In the genomic region with DNA sequence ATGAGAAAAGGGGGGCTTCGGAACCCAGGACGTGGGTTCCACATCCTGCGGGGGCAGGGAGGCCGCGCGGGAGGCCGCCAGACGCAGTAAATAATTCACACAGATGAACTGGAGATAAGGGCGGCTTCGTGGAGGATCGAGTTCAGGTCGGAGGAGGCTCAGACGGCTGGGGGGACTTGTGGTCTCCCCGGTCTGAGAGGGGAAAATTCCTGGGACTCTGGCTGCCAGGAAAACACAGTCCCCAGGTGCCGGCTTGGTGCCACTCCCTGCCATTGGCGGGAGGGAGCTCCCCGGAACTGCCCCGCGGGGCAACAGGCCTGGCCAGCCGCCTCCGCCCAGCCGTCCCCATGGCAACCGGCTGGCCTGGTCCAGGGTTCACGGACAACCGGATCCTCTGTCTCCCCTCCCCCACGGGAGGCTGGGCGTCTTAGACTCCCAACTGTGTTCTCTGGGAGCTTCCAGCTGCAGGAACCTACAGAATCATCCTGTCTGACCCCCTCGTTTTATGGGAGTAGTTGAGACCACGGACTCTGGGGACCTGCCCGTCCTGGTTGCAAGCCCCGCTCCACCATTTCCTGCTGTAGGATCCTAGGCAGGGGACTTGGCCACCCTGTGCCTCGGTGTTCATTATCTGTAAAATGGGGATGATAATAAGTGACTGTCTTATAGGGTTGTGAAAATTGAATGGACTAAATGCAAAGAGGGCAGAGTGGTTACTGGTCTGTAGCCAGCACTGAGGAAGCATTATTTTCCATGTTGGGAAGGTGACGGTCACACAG, we compare ENCODE assay signal across 11 cellular contexts. TPM values are rescaled to one million over a fixed set of nuclear protein-coding genes. Genes with fewer than 3 reads are reported as not detected.
DNase-seq lines count a peak whose midpoint lies in the region; FAIRE-seq and TF ChIP-seq lines count a peak whose summit lies in the region.
"Had no signal": no experiment of that assay in that cellular context is flagged by ENCODE, and none has a peak within 500 bp of the region (broad histone marks: within the 10 kb centered on the region; RNA-seq: fewer than 3 reads in every experiment).

No MANE protein-coding gene starts in this region.

- FAIRE-seq in H1 (lab: Jason Lieb, UNC), result no peak

- peaks cover 5% of the 10 kb centered on the region; the same call in 1 of the 2 replicates for H3K23me2 ChIP-seq in H1 (ENCODE audit: low read depth, low read length)

- 0 out of 3 replicates have a peak, but pooled peaks of 1 of the 2 experiments have one; percentile 12 for TF ChIP-seq EP300 in H1 (IDR thresholded peaks at IDR 0.05; ENCODE audit: borderline replicate concordance in 1 of 2, low read depth in 2 of 2, low read length in 2 of 2)

- H2BK15ac ChIP-seq in H1 (ENCODE audit: low read length), result no peak overlapping the region

- DNase-seq in C1 segment of cervical spinal cord (lab: John Stamatoyannopoulos, UW) (peak in 10 of 14 donors; percentile 14 to 73 (median 41)), MG63 (peak; percentile 21), H1 (ENCODE audit: low read depth in 1 of 2, low spot score in 2 of 2) (peak in 1 of 2 experiments; percentile 80), mesothelial cell of epicardium (ENCODE audit: low spot score in 2 of 2, unreplicated experiment in 2 of 2) (no peak), CD1c-positive myeloid dendritic cell (ENCODE audit: extremely low spot score) (no peak), cerebellar nuclear complex (lab: John Stamatoyannopoulos, UW) (no peak), NAMALWA (ENCODE audit: low spot score) (no peak), A673 (ENCODE audit: low spot score) (no peak)
- DNase-seq: KG1 had no signal

- no peaks in the 10 kb centered on the region for H3K79me1 ChIP-seq in H1 (ENCODE audit: low read depth, low read length)

- no peak overlapping the region for H2AFZ ChIP-seq in H1 (ENCODE audit: low read length)

- BruUV-seq in A673 (replicated peaks; lab: Mats Ljungman, UMichigan), result no TSS peak

- H3K18ac ChIP-seq in H1 (ENCODE audit: extremely low read depth, low read length), result no peak overlapping the region; the same call in 1 of the 2 replicates

- peak overlapping the region; percentile 59 for H3K27ac Mint-ChIP-seq in mesothelial cell of epicardium
- H3K27ac Mint-ChIP-seq: memory B cell; T-helper 1 cell treated with Interleukin-12 subunit alpha and Interleukin-12 subunit beta and Interleukin-4 antibody, amounts not matched to agents 30 μg/mL and 1 μg/mL, for 36 hours had no signal

- H3K4me2 ChIP-seq in H1 (ENCODE audit: insufficient read depth in 1 of 2, low read depth in 2 of 2, low read length in 2 of 2), result peak overlapping the region; percentile 60

- CTCF ChIA-PET in H1 (lab: Charles Lee; ENCODE audit: partially characterized antibody), result no interaction called here
- CTCF ChIA-PET in A673 (lab: Charles Lee), result no interaction called here

- H3K27me3 ChIP-seq in MG63, result no peaks in the 10 kb centered on the region
- H3K27me3 ChIP-seq in H1 (replicated peaks in 1 of 4; ENCODE audit: control insufficient read depth in 3 of 4, extremely low read depth in 1 of 4, insufficient read depth in 3 of 4, low read length in 3 of 4), result peaks cover 0 to 14% (median 8%) of the 10 kb centered on the region in 4 experiments; a peak in 5 of 7 replicates
- H3K27me3 ChIP-seq in A673 (replicated peaks; ENCODE audit: insufficient read depth, low read depth, low read length, poor library complexity), result peaks cover 74% of the 10 kb centered on the region

- no peak for TF ChIP-seq RAD21 in H1 (IDR thresholded peaks at IDR 0.05 in 1 of 2, conservative IDR thresholded peaks at IDR 0.05 in 1 of 2; ENCODE audit: low read depth in 2 of 2, low read length in 2 of 2)

- TF ChIP-seq CTCF in H1 (IDR thresholded peaks at IDR 0.05; ENCODE audit: control extremely low read depth in 1 of 3, insufficient read depth in 1 of 3, low read depth in 1 of 3, low read length in 3 of 3), result no peak
- TF ChIP-seq CTCF in mesothelial cell of epicardium (IDR thresholded peaks at IDR 0.05; ENCODE audit: unreplicated experiment), result no peak
- no peak for TF ChIP-seq CTCF in A673 (conservative IDR thresholded peaks at IDR 0.05; ENCODE audit: low read depth, low read length)

- no peak overlapping the region for H3K56ac ChIP-seq in H1 (replicated peaks; ENCODE audit: insufficient read length, low read depth, low read length)

- intact Hi-C loops in A673 (cut with micrococcal nuclease; ENCODE audit: unreplicated experiment), result no loop called here

- H3K4ac ChIP-seq in H1 (replicated peaks; ENCODE audit: insufficient read length, low read depth, low read length), result no peak overlapping the region

- H2BK12ac ChIP-seq in H1 (ENCODE audit: low read depth, low read length), result no peak overlapping the region

- H3K4me3 Mint-ChIP-seq in mesothelial cell of epicardium, result peak overlapping the region; percentile 17
- H3K4me3 Mint-ChIP-seq: memory B cell; T-helper 1 cell treated with Interleukin-12 subunit alpha and Interleukin-12 subunit beta and Interleukin-4 antibody, amounts not matched to agents 30 μg/mL and 1 μg/mL, for 36 hours had no signal

- H4K8ac ChIP-seq in H1 (ENCODE audit: extremely low read depth, insufficient read depth, low read length), result peak overlapping the region; percentile 7

- H3K36me3 Mint-ChIP-seq in mesothelial cell of epicardium, result no peaks in the 10 kb centered on the region
- H3K36me3 Mint-ChIP-seq: memory B cell had no signal

- H4K91ac ChIP-seq in H1 (replicated peaks; ENCODE audit: insufficient read length, low read length), result peak overlapping the region; percentile 26

- no peak for TF ChIP-seq POLR2A in H1 (IDR thresholded peaks at IDR 0.05; ENCODE audit: control extremely low read depth in 1 of 2, low read depth in 2 of 2, low read length in 2 of 2)

- no peaks in the 10 kb centered on the region for H3K9me3 ChIP-seq in MG63
- H3K9me3 ChIP-seq in H1 (ENCODE audit: insufficient read depth in 2 of 2, low read depth in 1 of 2, low read length in 1 of 2), result no peaks in the 10 kb centered on the region
- H3K9me3 ChIP-seq in A673 (ENCODE audit: low read depth, low read length, poor library complexity, severe bottlenecking), result no peaks in the 10 kb centered on the region

- no peak overlapping the region; the same call in 1 of the 2 replicates for H2BK5ac ChIP-seq in H1 (ENCODE audit: low read depth, low read length)

- no peak overlapping the region for H2BK20ac ChIP-seq in H1 (ENCODE audit: low read length)

- no peak overlapping the region for H2BK120ac ChIP-seq in H1 (replicated peaks; ENCODE audit: low read depth, low read length)

- H2AK5ac ChIP-seq in H1 (ENCODE audit: low read depth, low read length), result no peak overlapping the region

- no peak overlapping the region for H3K9ac ChIP-seq in H1 (replicated peaks in 1 of 4; ENCODE audit: extremely low read depth in 1 of 4, low read depth in 3 of 4, low read length in 3 of 4)

- H3K4me3 ChIP-seq in MG63 (no peak overlapping the region), H1 (ENCODE audit: extremely low read depth in 1 of 4, insufficient read depth in 2 of 4, low read depth in 3 of 4, low read length in 4 of 4) (peak overlapping the region in 2 of 4 experiments; percentile 2 to 50; a peak in 4 of 8 replicates), A673 (ENCODE audit: low read depth, low read length, poor library complexity, severe bottlenecking) (no peak overlapping the region)

- no peaks in the 10 kb centered on the region for H3K9me3 Mint-ChIP-seq in mesothelial cell of epicardium
- H3K9me3 Mint-ChIP-seq: memory B cell; T-helper 1 cell treated with Interleukin-12 subunit alpha and Interleukin-12 subunit beta and Interleukin-4 antibody, amounts not matched to agents 30 μg/mL and 1 μg/mL, for 36 hours had no signal

- H3K36me3 ChIP-seq in MG63 (no peaks in the 10 kb centered on the region), H1 (ENCODE audit: control insufficient read depth in 2 of 4, insufficient read depth in 4 of 4, low read length in 3 of 4) (no peaks in the 10 kb centered on the region), A673 (ENCODE audit: insufficient read depth, low read length, poor library complexity, severe bottlenecking) (no peaks in the 10 kb centered on the region)

- WGBS in H1 (ENCODE audit: extremely low coverage in 1 of 2, insufficient coverage in 1 of 2, insufficient read length in 1 of 2, insufficient replicate concordance in 2 of 2, low coverage in 1 of 2, low lambda C conversion rate in 2 of 2, missing lambda C conversion rate in 1 of 2), 2 experiments, result 20% methylated on average over 33 of the region's 33 CpGs; no CpG with 5 or more reads in 1 of the 2 experiments

- no peak overlapping the region for H4K5ac ChIP-seq in H1 (ENCODE audit: insufficient read length, low read depth, low read length)

- no peak overlapping the region for H3K14ac ChIP-seq in H1 (ENCODE audit: insufficient read length)

- peaks cover 43% of the 10 kb centered on the region for H3K4me1 Mint-ChIP-seq in mesothelial cell of epicardium

- POLR2A ChIA-PET in H1 (lab: Charles Lee; ENCODE audit: partially characterized antibody) (interaction anchor here (1.0 to 1.6 kb wide), 2 partner anchors 8 to 9 kb away, joined by 4 to 6 read pairs; no protein-coding TSS in a partner anchor), A673 (lab: Charles Lee; ENCODE audit: low non-redundant PET) (no interaction called here)

- H3K27ac ChIP-seq in H1 (ENCODE audit: low read depth, low read length) (no peak overlapping the region), A673 (ENCODE audit: low read depth, low read length, poor library complexity, severe bottlenecking) (no peak overlapping the region)

- no peaks in the 10 kb centered on the region for H3K79me2 ChIP-seq in H1 (ENCODE audit: control insufficient read depth in 1 of 2, insufficient read depth in 2 of 2, low read length in 2 of 2)

- H3K23ac ChIP-seq in H1 (ENCODE audit: insufficient read length), result no peak overlapping the region

- peaks cover 0 to 1% of the 10 kb centered on the region in 2 experiments for H4K20me1 ChIP-seq in H1 (replicated peaks in 1 of 2; ENCODE audit: control insufficient read depth in 1 of 2, insufficient read depth in 2 of 2, low read length in 2 of 2)

- H3K4me1 ChIP-seq in H1 (replicated peaks in 1 of 4; ENCODE audit: control insufficient read depth in 3 of 4, insufficient read depth in 4 of 4, low read length in 3 of 4), result peaks cover 8 to 22% (median 12%) of the 10 kb centered on the region in 4 experiments; a peak in 6 of 7 replicates
- no peaks in the 10 kb centered on the region for H3K4me1 ChIP-seq in A673 (ENCODE audit: insufficient read depth, low read length, poor library complexity, severe bottlenecking)

- H3K27me3 Mint-ChIP-seq in mesothelial cell of epicardium (ENCODE audit: low read depth), result peaks cover 2% of the 10 kb centered on the region

RNA-seq across cellular contexts. Expression of gene CAMK2N1, which starts 9.6 kb away (rescaled TPM):
- total RNA-seq in MG63 (2014; rRNA removed; shearing (Covaris generic); ENCODE audit: low replicate concordance), result 20.5 and 31.6 TPM in 2 replicates
- 5.6 and 7.4 TPM in 2 replicates for total RNA-seq in H1 (2021; fragmentation: NEBNext Ultra II Directional; extraction: Animal tissue kit (Norgen Biotek cat#: 25700))
- 1.8 and 2.3 TPM in 2 replicates for polyA plus RNA-seq in H1 (2011; rRNA removed)
- 2.2 TPM for polyA plus RNA-seq in H1 (2011; cell fraction: cytosol; rRNA removed)
- polyA plus RNA-seq in H1 (2011; cell fraction: nucleus; rRNA removed), result 2.4 TPM
- polyA plus RNA-seq in H1 (2012, experiment 1 of 2), result 4.4 to 6.6 TPM (median 4.5 TPM) in 4 replicates
- 3.6 TPM for polyA plus RNA-seq in H1 (2012, experiment 2 of 2)
- 8.6 TPM for polyA plus RNA-seq in H1 (2013, experiment 1 of 2)
- 8.6 TPM for polyA plus RNA-seq in H1 (2013, experiment 2 of 2)
- polyA minus RNA-seq in H1 (2011; rRNA and poly(A)+ RNA removed), result 0.34 and 0.41 TPM in 2 replicates
- polyA minus RNA-seq in H1 (2011; cell fraction: cytosol; rRNA and poly(A)+ RNA removed), result 2.3 TPM
- polyA minus RNA-seq in H1 (2011; cell fraction: nucleus; rRNA and poly(A)+ RNA removed), result 1.4 TPM
- 25.9 to 29.1 TPM (median 28.5 TPM) in 3 replicates for total RNA-seq in mesothelial cell of epicardium
- total RNA-seq in A673 (2021), result 0.41 and 0.50 TPM in 2 replicates

RNA-seq across cellular contexts. Expression of gene MUL1, which starts 31.5 kb away (rescaled TPM):
- total RNA-seq in MG63 (2014; rRNA removed; shearing (Covaris generic); ENCODE audit: low replicate concordance), result 12.1 and 14.3 TPM in 2 replicates
- 16.4 and 16.9 TPM in 2 replicates for total RNA-seq in H1 (2021; fragmentation: NEBNext Ultra II Directional; extraction: Animal tissue kit (Norgen Biotek cat#: 25700))
- polyA plus RNA-seq in H1 (2011; rRNA removed), result 20.5 and 20.8 TPM in 2 replicates
- polyA plus RNA-seq in H1 (2011; cell fraction: cytosol; rRNA removed), result 17.4 TPM
- 20.6 TPM for polyA plus RNA-seq in H1 (2011; cell fraction: nucleus; rRNA removed)
- polyA plus RNA-seq in H1 (2012, experiment 1 of 2), result 12.0 to 19.7 TPM (median 17.1 TPM) in 4 replicates
- polyA plus RNA-seq in H1 (2012, experiment 2 of 2), result 22.2 TPM
- polyA plus RNA-seq in H1 (2013, experiment 1 of 2), result 17.9 TPM
- 20.4 TPM for polyA plus RNA-seq in H1 (2013, experiment 2 of 2)
- 21.6 and 22.8 TPM in 2 replicates for polyA minus RNA-seq in H1 (2011; rRNA and poly(A)+ RNA removed)
- 10.4 TPM for polyA minus RNA-seq in H1 (2011; cell fraction: cytosol; rRNA and poly(A)+ RNA removed)
- polyA minus RNA-seq in H1 (2011; cell fraction: nucleus; rRNA and poly(A)+ RNA removed), result 13.4 TPM
- total RNA-seq in mesothelial cell of epicardium, result 26.6 to 29.5 TPM (median 28.2 TPM) in 3 replicates
- 20.1 and 21.6 TPM in 2 replicates for total RNA-seq in A673 (2021)

Comparison
In these comparisons a context has a peak if more than half of its experiments do, and no peak if none do; other contexts are left out.
1. DNase-seq: peak in C1 segment of cervical spinal cord (10 of 14) and MG63 (single experiment); none in mesothelial cell of epicardium (0 of 2), CD1c-positive myeloid dendritic cell (single experiment), cerebellar nuclear complex (0 of 2), NAMALWA (single experiment) and A673 (single experiment).